ENCODE assay signal across 14 cellular contexts in genomic region chr6:48472121-48472520, GRCh38.
DNase-seq lines count a peak whose midpoint lies in the region; ATAC-seq and TF ChIP-seq lines count a peak whose summit lies in the region.
"Had no signal": no experiment of that assay in that cellular context is flagged by ENCODE, and none has a peak within 500 bp of the region (broad histone marks: within the 10 kb centered on the region; RNA-seq: fewer than 3 reads in every experiment).

No MANE protein-coding gene starts in this region.

- H2BK12ac ChIP-seq in mesenchymal stem cell (ENCODE audit: low read length in 2 of 2): no peak overlapping the region

- DNase-seq in amniotic epithelial cell (ENCODE audit: low read depth) (peak; percentile 51), cardiac fibroblast (ENCODE audit: low read depth in 2 of 2) (peak; percentile 3 to 67), fibroblast of the aortic adventitia (ENCODE audit: low read depth) (peak; percentile 79), mesenchymal stem cell (peak; percentile 34), adrenal gland (no peak), T-helper 1 cell (no peak), sciatic nerve (ENCODE audit: low spot score) (no peak)
- DNase-seq in stimulated activated CD4-positive, alpha-beta T cell treated with anti-CD3 and anti-CD28 coated beads, Interleukin-4, amount 100 ng/mL, for 1 hour: no peak
- DNase-seq: CD8-positive, alpha-beta T cell; COR-L47; DMS153; DMS79 treated with DMSO at 0.1 percent for 48 hours; EL had no signal

- no peak overlapping the region for H2AFZ ChIP-seq in mesenchymal stem cell (ENCODE audit: low read depth, low read length)

- H3K4me3 ChIP-seq in cardiac fibroblast (replicated peaks in 1 of 2; ENCODE audit: low read depth in 2 of 2, low read length in 2 of 2): no peak overlapping the region
- H3K4me3 ChIP-seq in fibroblast of the aortic adventitia (ENCODE audit: low read depth, low read length): no peak overlapping the region
- H3K4me3 ChIP-seq in mesenchymal stem cell (ENCODE audit: insufficient read depth in 1 of 2, low read depth in 1 of 2, low read length in 2 of 2): no peak overlapping the region
- no peak overlapping the region for H3K4me3 ChIP-seq in adrenal gland
- H3K4me3 ChIP-seq: HAP-1 had no signal

- no peak overlapping the region for H3K14ac ChIP-seq in mesenchymal stem cell (ENCODE audit: low read length in 2 of 2)

- no peak overlapping the region for H2BK120ac ChIP-seq in mesenchymal stem cell (ENCODE audit: low read depth, low read length)

- no peak overlapping the region for H3K9ac ChIP-seq in mesenchymal stem cell (ENCODE audit: low read length)

- ATAC-seq in sciatic nerve: no peak
- ATAC-seq: CD8-positive, alpha-beta T cell had no signal

- no peak overlapping the region for H2BK15ac ChIP-seq in mesenchymal stem cell (ENCODE audit: low read depth, poor library complexity, severe bottlenecking)

- H2BK5ac ChIP-seq in mesenchymal stem cell (ENCODE audit: low read depth, low read length, poor library complexity, severe bottlenecking): no peak overlapping the region

- no peak overlapping the region for H4K8ac ChIP-seq in mesenchymal stem cell (ENCODE audit: low read length)

- H3K79me1 ChIP-seq in mesenchymal stem cell (replicated peaks; ENCODE audit: low read length, poor library complexity, severe bottlenecking): no peaks in the 10 kb centered on the region

- H3K23ac ChIP-seq in mesenchymal stem cell (ENCODE audit: low read length in 2 of 2): no peak overlapping the region

- H3K9me3 ChIP-seq in mesenchymal stem cell (ENCODE audit: control insufficient read depth, low read length) (no peaks in the 10 kb centered on the region), adrenal gland (replicated peaks in 1 of 3) (no peaks in the 10 kb centered on the region)
- H3K9me3 ChIP-seq: HAP-1 had no signal

- H3K27ac ChIP-seq in mesenchymal stem cell (ENCODE audit: low read length, poor library complexity, severe bottlenecking): no peak overlapping the region
- H3K27ac ChIP-seq in adrenal gland: no peak overlapping the region

- no peaks in the 10 kb centered on the region for H3K36me3 ChIP-seq in mesenchymal stem cell (ENCODE audit: control insufficient read depth in 1 of 2, insufficient read depth in 2 of 2, low read depth in 1 of 2, low read length in 2 of 2)
- no peaks in the 10 kb centered on the region for H3K36me3 ChIP-seq in adrenal gland (replicated peaks in 1 of 2)
- H3K36me3 ChIP-seq: HAP-1 had no signal

- H4K91ac ChIP-seq in mesenchymal stem cell (ENCODE audit: low read length): no peak overlapping the region

- no peak overlapping the region for H3K4ac ChIP-seq in mesenchymal stem cell (ENCODE audit: low read depth in 1 of 2, low read length in 2 of 2)

- no peaks in the 10 kb centered on the region for H3K27me3 ChIP-seq in mesenchymal stem cell (ENCODE audit: control insufficient read depth in 1 of 2, insufficient read depth in 1 of 2, low read length in 2 of 2)
- no peaks in the 10 kb centered on the region for H3K27me3 ChIP-seq in adrenal gland

- intact Hi-C loops in adrenal gland (cut with DNase I): no loop called here
- intact Hi-C loops in sciatic nerve (cut with DNase I): no loop called here

- no peaks in the 10 kb centered on the region for H3K4me1 ChIP-seq in mesenchymal stem cell (ENCODE audit: control insufficient read depth, insufficient read depth, low read depth, low read length)
- no peaks in the 10 kb centered on the region for H3K4me1 ChIP-seq in adrenal gland (replicated peaks in 1 of 2)
- H3K4me1 ChIP-seq: HAP-1 had no signal

- no peak for TF ChIP-seq POLR2A in adrenal gland (IDR thresholded peaks at IDR 0.05)

- H3K4me2 ChIP-seq in mesenchymal stem cell (ENCODE audit: low read length, poor library complexity, severe bottlenecking): no peak overlapping the region

- TF ChIP-seq CTCF in cardiac fibroblast (IDR thresholded peaks at IDR 0.05; ENCODE audit: low read depth, low read length) (no peak), fibroblast of the aortic adventitia (IDR thresholded peaks at IDR 0.05; ENCODE audit: insufficient read depth, low read length) (no peak), adrenal gland (IDR thresholded peaks at IDR 0.05) (no peak)

- H2AK5ac ChIP-seq in mesenchymal stem cell (ENCODE audit: low read length, severe bottlenecking): no peak overlapping the region

- H3K18ac ChIP-seq in mesenchymal stem cell (ENCODE audit: low read depth in 1 of 2, low read length in 2 of 2): no peak overlapping the region

Comparison
In these comparisons a context has a peak if more than half of its experiments do, and no peak if none do; other contexts are left out.
1. DNase-seq: peak in amniotic epithelial cell (single experiment), cardiac fibroblast (2 of 2), fibroblast of the aortic adventitia (single experiment) and mesenchymal stem cell (single experiment); none in stimulated activated CD4-positive, alpha-beta T cell treated with anti-CD3 and anti-CD28 coated beads, Interleukin-4, amount 100 ng/mL, for 1 hour (single experiment), adrenal gland (0 of 7), T-helper 1 cell (0 of 5) and sciatic nerve (single experiment).